In genomic region chr15:101266787-101267186, GRCh38 we compare ENCODE assay signal across 2 cellular contexts.
TF ChIP-seq lines count a peak whose summit lies in the region.

No MANE protein-coding gene starts in this region.

TF ChIP-seq in SK-N-SH treated with all-trans-retinoic acid at 6 μM for 48 hours, 23 proteins besides CTCF, POLR2A, EP300 and RAD21 (continued from another document):
- TF ChIP-seq TSHZ2 (CRISPR knock-in tag; IDR thresholded peaks at IDR 0.05) (no peak), TCF4 (CRISPR knock-in tag; IDR thresholded peaks at IDR 0.05; ENCODE audit: borderline replicate concordance) (no peak), CSRNP3 (CRISPR knock-in tag; IDR thresholded peaks at IDR 0.05) (no peak)

TF ChIP-seq in SK-N-SH, 30 proteins besides CTCF, POLR2A, EP300 and RAD21 (continued from another document):
- TF ChIP-seq TAF1 (IDR thresholded peaks at IDR 0.05; ENCODE audit: borderline replicate concordance, low read depth, low read length) (no peak), POLR2AphosphoS5 (IDR thresholded peaks at IDR 0.05; ENCODE audit: low read depth, low read length) (no peak), ELF1 (IDR thresholded peaks at IDR 0.05) (no peak), FOSL2 (IDR thresholded peaks at IDR 0.05; ENCODE audit: borderline replicate concordance, low read depth) (no peak), ZBTB33 (IDR thresholded peaks at IDR 0.05; ENCODE audit: borderline replicate concordance, low read depth) (no peak)
